ENCODE assay signal across 20 cellular contexts in genomic region chr12:67594888-67595287, GRCh38. TPM values are rescaled to one million over a fixed set of nuclear protein-coding genes. Genes with fewer than 3 reads are reported as not detected.
DNase-seq lines count a peak whose midpoint lies in the region; ATAC-seq and TF ChIP-seq lines count a peak whose summit lies in the region.
"Had no signal": no experiment of that assay in that cellular context is flagged by ENCODE, and none has a peak within 500 bp of the region (broad histone marks: within the 10 kb centered on the region; RNA-seq: fewer than 3 reads in every experiment).

No MANE protein-coding gene starts in this region.

- TF ChIP-seq CTCF in DND-41 (IDR thresholded peaks at IDR 0.05; ENCODE audit: borderline replicate concordance, extremely low read depth, low read length, poor library complexity, severe bottlenecking) = no peak
- no peak for TF ChIP-seq CTCF in IMR-90 (conservative IDR thresholded peaks at IDR 0.05; ENCODE audit: low read depth, low read length)
- TF ChIP-seq CTCF in mesothelial cell of epicardium (IDR thresholded peaks at IDR 0.05; ENCODE audit: unreplicated experiment) = no peak

- no peak overlapping the region for H3K4me3 Mint-ChIP-seq in mesothelial cell of epicardium
- H3K4me3 Mint-ChIP-seq: stimulated activated effector memory CD8-positive, alpha-beta T cell treated with anti-CD3 and anti-CD28 coated beads, Interleukin-12 subunit alpha, Interleukin-12 subunit beta, amount 100 ng/mL, for 72 hours; T-helper 1 cell treated with Interleukin-12 subunit alpha and Interleukin-12 subunit beta and Interleukin-4 antibody, amounts not matched to agents 30 μg/mL and 1 μg/mL, for 36 hours had no signal

- CTCF ChIA-PET in IMR-90 (lab: Yijun Ruan, JAX) = no interaction called here

- DNase-seq in DND-41 (no peak), IMR-90 (no peak), amniotic epithelial cell (ENCODE audit: low read depth) (peak; percentile 44), mesothelial cell of epicardium (ENCODE audit: low spot score in 2 of 2, unreplicated experiment in 2 of 2) (no peak), anterior cingulate cortex (lab: John Stamatoyannopoulos, UW) (no peak)
- DNase-seq in activated T-cell treated with anti-CD3 and anti-CD28 coated beads, Interleukin-2, amount 50 U/mL, for 1 hour = no peak
- DNase-seq: activated CD4-positive, alpha-beta T cell treated with anti-CD3 and anti-CD28 coated beads for 4 hours; CD4-positive, CD25-positive, alpha-beta regulatory T cell; NCI-H1694 treated with DMSO at 0.1 percent for 48 hours; NCI-H748 treated with DMSO at 0.1 percent for 48 hours; psoas muscle; SHP77; stimulated activated CD4-positive, alpha-beta T cell treated with anti-CD3 and anti-CD28 coated beads, Interleukin-2, amount 100 ng/mL, for 24 hours; uterus had no signal

- H3K18ac ChIP-seq in IMR-90 (ENCODE audit: low read depth, low read length) = no peak overlapping the region

- no peak overlapping the region for H2BK120ac ChIP-seq in IMR-90 (ENCODE audit: low read depth, low read length)

- H3K27me3 ChIP-seq in DND-41 (ENCODE audit: insufficient read depth, low read length, poor library complexity) (no peaks in the 10 kb centered on the region), IMR-90 (ENCODE audit: control insufficient read depth, insufficient read depth, low read length) (peaks cover under 1% of the 10 kb centered on the region; the same call in 1 of the 2 replicates)
- H3K27me3 ChIP-seq: uterus had no signal

- H3K36me3 Mint-ChIP-seq in mesothelial cell of epicardium = no peaks in the 10 kb centered on the region
- H3K36me3 Mint-ChIP-seq: stimulated activated effector memory CD8-positive, alpha-beta T cell treated with anti-CD3 and anti-CD28 coated beads, Interleukin-12 subunit alpha, Interleukin-12 subunit beta, amount 100 ng/mL, for 72 hours had no signal

- no peak overlapping the region for H2AFZ ChIP-seq in DND-41 (ENCODE audit: low read depth, low read length)
- H2AFZ ChIP-seq in IMR-90 (replicated peaks; ENCODE audit: low read length, poor library complexity) = no peak overlapping the region

- no peak overlapping the region for H3K14ac ChIP-seq in IMR-90 (replicated peaks; ENCODE audit: low read depth, low read length)

- H3K27me3 Mint-ChIP-seq in mesothelial cell of epicardium (ENCODE audit: low read depth) = no peaks in the 10 kb centered on the region
- H3K27me3 Mint-ChIP-seq: CD4-positive, CD25-positive, alpha-beta regulatory T cell had no signal

- H4K8ac ChIP-seq in IMR-90 (ENCODE audit: low read depth in 2 of 2, low read length in 2 of 2) = no peak overlapping the region

- no CpG with 5 or more reads among the region's 2 CpGs for WGBS in IMR-90 (ENCODE audit: extremely low coverage in 2 of 2, insufficient read length in 1 of 2), 2 experiments

- H3K9ac ChIP-seq in DND-41 (ENCODE audit: low read depth, low read length) (no peak overlapping the region), IMR-90 (ENCODE audit: low read depth, low read length) (no peak overlapping the region)

- BruUV-seq in IMR-90 (replicated peaks; lab: Mats Ljungman, UMichigan) = no TSS peak

- H2AK9ac ChIP-seq in IMR-90 (replicated peaks; ENCODE audit: low read depth, low read length, poor library complexity) = no peak overlapping the region

- no peak for TF ChIP-seq RAD21 in IMR-90 (IDR thresholded peaks at IDR 0.05; ENCODE audit: low read length)

- H3K27ac ChIP-seq in DND-41 (ENCODE audit: low read length) (no peak overlapping the region), IMR-90 (ENCODE audit: insufficient read depth, low read length) (no peak overlapping the region)
- H3K27ac ChIP-seq: HL-60, psoas muscle, skin epidermis, uterus had no signal

- H4K5ac ChIP-seq in IMR-90 (ENCODE audit: low read depth, low read length) = no peak overlapping the region

- no peaks in the 10 kb centered on the region for H3K79me2 ChIP-seq in DND-41 (ENCODE audit: insufficient read depth, low read length)

- no peak overlapping the region for H4K91ac ChIP-seq in IMR-90 (ENCODE audit: insufficient read depth, low read depth, low read length)

- in situ Hi-C loops in IMR-90 (cut with MboI; ENCODE audit: low sequenced_read_pairs) = no loop called here

- H3K4me3 ChIP-seq in DND-41 (ENCODE audit: low read depth in 1 of 2, low read length in 2 of 2) (no peak overlapping the region), IMR-90 (ENCODE audit: insufficient read depth, low read depth, low read length) (no peak overlapping the region)
- H3K4me3 ChIP-seq: psoas muscle, skin epidermis, uterus had no signal

- POLR2A ChIA-PET in IMR-90 (lab: Charles Lee; ENCODE audit: unreplicated experiment) = no interaction called here

- ATAC-seq in DND-41 (ENCODE audit: insufficient read depth, low read depth) (peak; percentile 60), IMR-90 (ENCODE audit: low read depth) (no peak), HG02852 (IDR thresholded peaks at IDR 0.05; ENCODE audit: unreplicated experiment) (no peak)
- ATAC-seq: activated naive CD4-positive, alpha-beta T cell treated with anti-CD3 and anti-CD28 coated beads, Interleukin-2, amount 50 U/mL, for 72 hours; psoas muscle; stimulated activated effector memory CD8-positive, alpha-beta T cell treated with anti-CD3 and anti-CD28 coated beads, Interleukin-12 subunit alpha, Interleukin-12 subunit beta, amount 100 ng/mL, for 72 hours had no signal

- peaks cover 6% of the 10 kb centered on the region for H3K9me3 Mint-ChIP-seq in mesothelial cell of epicardium

- no peak overlapping the region for H3K56ac ChIP-seq in IMR-90 (ENCODE audit: extremely low read depth, insufficient read depth, low read length)

- no peak overlapping the region for H3K4ac ChIP-seq in IMR-90 (ENCODE audit: low read depth, low read length)

- H3K27ac Mint-ChIP-seq in mesothelial cell of epicardium = peak overlapping the region; percentile 53
- H3K27ac Mint-ChIP-seq: stimulated activated effector memory CD8-positive, alpha-beta T cell treated with anti-CD3 and anti-CD28 coated beads, Interleukin-12 subunit alpha, Interleukin-12 subunit beta, amount 100 ng/mL, for 72 hours; T-helper 1 cell treated with Interleukin-12 subunit alpha and Interleukin-12 subunit beta and Interleukin-4 antibody, amounts not matched to agents 30 μg/mL and 1 μg/mL, for 36 hours had no signal

- H3K9me1 ChIP-seq in IMR-90 (ENCODE audit: insufficient read depth, low read length) = no peaks in the 10 kb centered on the region

- TF ChIP-seq POLR2A in IMR-90 (IDR thresholded peaks at IDR 0.05; ENCODE audit: low read depth, low read length) = no peak

- H3K79me1 ChIP-seq in IMR-90 (ENCODE audit: low read depth in 1 of 2, low read length in 2 of 2) = no peaks in the 10 kb centered on the region

- H3K4me2 ChIP-seq in DND-41 (ENCODE audit: insufficient read depth, low read length) (no peak overlapping the region), IMR-90 (ENCODE audit: low read depth, low read length) (no peak overlapping the region)

- no peak overlapping the region for H2AK5ac ChIP-seq in IMR-90 (ENCODE audit: low read depth, low read length)

- dilution Hi-C loops in IMR-90 (cut with HindIII; ENCODE audit: low sequenced_read_pairs, unreplicated experiment) = no loop called here

- H3K4me1 ChIP-seq in DND-41 (ENCODE audit: insufficient read depth, low read length) (peaks cover 39% of the 10 kb centered on the region), IMR-90 (ENCODE audit: control insufficient read depth, insufficient read depth, low read length) (no peaks in the 10 kb centered on the region)
- H3K4me1 ChIP-seq: uterus had no signal

- H4K20me1 ChIP-seq in DND-41 (ENCODE audit: insufficient read depth, low read length) (no peaks in the 10 kb centered on the region), IMR-90 (ENCODE audit: insufficient read depth, low read length) (no peaks in the 10 kb centered on the region)

- no peak overlapping the region for H2BK15ac ChIP-seq in IMR-90 (ENCODE audit: low read depth, low read length)

- no peak overlapping the region for H2BK5ac ChIP-seq in IMR-90 (ENCODE audit: low read depth, low read length, poor library complexity, severe bottlenecking)

- no peak overlapping the region for H2BK20ac ChIP-seq in IMR-90 (ENCODE audit: low read depth, low read length)

- H3K4me1 Mint-ChIP-seq in mesothelial cell of epicardium = peaks cover 53% of the 10 kb centered on the region

- H3K36me3 ChIP-seq in DND-41 (ENCODE audit: insufficient read depth, low read length) (no peaks in the 10 kb centered on the region), IMR-90 (ENCODE audit: control insufficient read depth, insufficient read depth, low read length) (no peaks in the 10 kb centered on the region)
- H3K36me3 ChIP-seq: uterus had no signal

- H3K23ac ChIP-seq in IMR-90 (ENCODE audit: low read depth, low read length) = no peak overlapping the region

- intact Hi-C loops in IMR-90 (cut with micrococcal nuclease) = no loop called here

- H3K9me3 ChIP-seq in DND-41 (ENCODE audit: insufficient read depth, low read length, severe bottlenecking) (peaks cover 2% of the 10 kb centered on the region), IMR-90 (ENCODE audit: control insufficient read depth, insufficient read depth, low read length) (no peaks in the 10 kb centered on the region)
- H3K9me3 ChIP-seq: psoas muscle, uterus had no signal

TF ChIP-seq in IMR-90, 13 proteins besides CTCF, POLR2A, EP300 and RAD21:
- TF ChIP-seq CHD1 (IDR thresholded peaks at IDR 0.05; ENCODE audit: low read depth, low read length) (no peak), NFE2L2 (IDR thresholded peaks at IDR 0.05; ENCODE audit: low read depth, low read length) (peak; percentile 95), MAFK (IDR thresholded peaks at IDR 0.05; ENCODE audit: low read depth, low read length) (peak; percentile 89)

RNA-seq across cellular contexts. Expression of gene DYRK2, which starts 53.7 kb away (rescaled TPM):
- 20.3 and 23.1 TPM in 2 replicates for total RNA-seq in IMR-90 (2012; rRNA removed)
- 16.3 and 17.1 TPM in 2 replicates for polyA plus RNA-seq in IMR-90 (2012; rRNA removed)
- 7.6 and 11.1 TPM in 2 replicates for polyA plus RNA-seq in IMR-90 (2012; cell fraction: cytosol; rRNA removed)
- 18.4 and 19.6 TPM in 2 replicates for polyA plus RNA-seq in IMR-90 (2012; cell fraction: nucleus; rRNA removed; ENCODE audit: low replicate concordance)
- 53.7 to 54.6 TPM (median 53.7 TPM) in 3 replicates for total RNA-seq in mesothelial cell of epicardium
